In genomic region chr16:77859493-77860232, GRCh38 we compare ENCODE assay signal across 21 cellular contexts.
A peak's percentile ranks its signal among the peaks of the same experiment; 100 is the strongest.
DNase-seq lines count a peak whose midpoint lies in the region; ATAC-seq and TF ChIP-seq lines count a peak whose summit lies in the region.
"Had no signal": no experiment of that assay in that cellular context is flagged by ENCODE, and none has a peak within 500 bp of the region (broad histone marks: within the 10 kb centered on the region; RNA-seq: fewer than 3 reads in every experiment).

No MANE protein-coding gene starts in this region.

- H3K9me3 ChIP-seq in right atrium auricular region, result no peaks in the 10 kb centered on the region
- H3K9me3 ChIP-seq: BLaER1, Caco-2 had no signal

- peaks cover 0 to 17% of the 10 kb centered on the region in 2 donors for H3K4me1 ChIP-seq in right atrium auricular region
- H3K4me1 ChIP-seq: Caco-2 had no signal

- intact Hi-C loops in Right ventricle myocardium inferior (cut with DNase I) (loop anchor here (5.0 kb wide), 2 partner anchors 63 to 113 kb away; no protein-coding TSS in a partner anchor), cardiac septum (cut with DNase I) (loop anchor here (2.0 to 5.0 kb wide), 2 partner anchors 71 to 108 kb away; partner anchors contain the start of gene VAT1L), left cardiac atrium (cut with DNase I) (no loop called here)

- no peak overlapping the region for H3K4me3 ChIP-seq in right atrium auricular region
- H3K4me3 ChIP-seq: BLaER1, GM12878, GM23338 had no signal

- no peaks in the 10 kb centered on the region for H3K27me3 ChIP-seq in right atrium auricular region
- H3K27me3 ChIP-seq: BLaER1 had no signal

- H3K27ac ChIP-seq in right atrium auricular region, result peak overlapping the region; percentile 72 to 88
- H3K27ac ChIP-seq: 22Rv1, BLaER1, C4-2B had no signal

- H3K36me3 ChIP-seq in right atrium auricular region, result no peaks in the 10 kb centered on the region
- H3K36me3 ChIP-seq: BLaER1 had no signal

- DNase-seq in Right ventricle myocardium inferior (ENCODE audit: missing footprints) (no peak), cardiac septum (ENCODE audit: low spot score) (no peak), left cardiac atrium (peak; percentile 23), right atrium auricular region (ENCODE audit: low spot score) (no peak)
- no peak for DNase-seq in stimulated activated CD4-positive, alpha-beta T cell treated with anti-CD3 and anti-CD28 coated beads, Interleukin-2, amount 100 ng/mL, for 48 hours
- DNase-seq: Caco-2; CD4-positive, CD25-positive, alpha-beta regulatory T cell; CD8-positive, alpha-beta T cell; DMS 273 treated with DMSO at 0.1 percent for 48 hours; DMS79; EL; GDM1; H9 had no signal

- TF ChIP-seq CTCF in right atrium auricular region (IDR thresholded peaks at IDR 0.05), result no peak

- ATAC-seq in Right ventricle myocardium inferior, result peak; percentile 93
- ATAC-seq in left cardiac atrium, result peak; percentile 90 to 92
- ATAC-seq in HG02884 (IDR thresholded peaks at IDR 0.05; ENCODE audit: unreplicated experiment), result no peak
- no peak for ATAC-seq in HG03175 (IDR thresholded peaks at IDR 0.05; ENCODE audit: unreplicated experiment)
- ATAC-seq: CD8-positive, alpha-beta T cell; GM12878; GM23338; HCT116 had no signal

Comparison
In these comparisons a context has a peak if more than half of its experiments do, and no peak if none do; other contexts are left out.
1. intact Hi-C loops: an anchor here in Right ventricle myocardium inferior (5.0 kb wide) and cardiac septum (2.0 to 5.0 kb wide); none called in left cardiac atrium.
2. ATAC-seq: peak in Right ventricle myocardium inferior (single experiment) and left cardiac atrium (2 of 2); none in HG02884 (single experiment) and HG03175 (single experiment).